Comparison of ENCODE assay signal across 1 cellular context in genomic region chr16:29962344-29962994, GRCh38.
TF ChIP-seq lines count a peak whose summit lies in the region.

No MANE protein-coding gene starts in this region.

TF ChIP-seq in PFSK-1, 5 proteins besides CTCF, POLR2A, EP300 and RAD21 (continued from another document):
- no peak for TF ChIP-seq REST (IDR thresholded peaks at IDR 0.05; ENCODE audit: insufficient read depth in 1 of 2, low read depth in 2 of 2, low read length in 2 of 2)
- TF ChIP-seq SIN3A (IDR thresholded peaks at IDR 0.05; ENCODE audit: borderline replicate concordance, insufficient read depth, low read length): 0 out of 2 replicates have a peak, but pooled peaks have one; percentile 38
TF ChIP-seq in PFSK-1: peak in this region for 1.
